Comparison of ENCODE assay signal across 27 cellular contexts in genomic region chr1:39779821-39780220, GRCh38. TPM values are rescaled to one million over a fixed set of nuclear protein-coding genes. Genes with fewer than 3 reads are reported as not detected.
"Had no signal": no experiment of that assay in that cellular context is flagged by ENCODE, and none has a peak within 500 bp of the region (broad histone marks: within the 10 kb centered on the region; RNA-seq: fewer than 3 reads in every experiment).

No MANE protein-coding gene starts in this region.

- H3K4me1 ChIP-seq: ascending aorta, breast epithelium, esophagus muscularis mucosa, foreskin keratinocyte, gastrocnemius medialis had no signal

- H3K27me3 ChIP-seq: ascending aorta, breast epithelium, dorsolateral prefrontal cortex, gastrocnemius medialis had no signal

- DNase-seq: activated B cell treated with CpG ODN at 0.5 μM for 24 hours; activated CD4-positive, alpha-beta T cell treated with anti-CD3 and anti-CD28 coated beads for 48 hours; activated CD4-positive, alpha-beta T cell treated with anti-CD3 and anti-CD28 coated beads, Interleukin-2, amount 50 U/mL, for 1 hour; activated CD4-positive, alpha-beta T cell treated with anti-CD3 and anti-CD28 coated beads, Interleukin-2, amount 50 U/mL, for 48 hours; activated CD8-positive, alpha-beta memory T cell treated with anti-CD3 and anti-CD28 coated beads for 24 hours; activated CD8-positive, alpha-beta T cell treated with anti-CD3 and anti-CD28 coated beads for 36 hours; activated gamma-delta T cell; activated naive CD4-positive, alpha-beta T cell; activated naive CD4-positive, alpha-beta T cell treated with anti-CD3 and anti-CD28 coated beads, Interleukin-2, amount 10 ng/mL, durations not matched to agents 7 days and 5 days; activated naive CD8-positive, alpha-beta T cell treated with anti-CD3 and anti-CD28 coated beads, Interleukin-2, amount 10 ng/mL, durations not matched to agents 7 days and 5 days; activated T-cell treated with anti-CD3 and anti-CD28 coated beads, Interleukin-2, amount 50 U/mL, for 4 hours; dorsolateral prefrontal cortex; effector memory CD4-positive, alpha-beta T cell; foreskin keratinocyte; gastrocnemius medialis; T-helper 1 cell; T-helper 17 cell; T1000; WERI-Rb-1 had no signal

- H3K27ac ChIP-seq: ascending aorta, breast epithelium, cardiac muscle cell, coronary artery, dorsolateral prefrontal cortex, esophagus muscularis mucosa, foreskin keratinocyte, gastrocnemius medialis, WERI-Rb-1 had no signal

- H3K4me3 ChIP-seq: ascending aorta, breast epithelium, cardiac muscle cell, coronary artery, dorsolateral prefrontal cortex, esophagus muscularis mucosa, gastrocnemius medialis had no signal

- H3K9me3 ChIP-seq: ascending aorta, breast epithelium, esophagus muscularis mucosa, gastrocnemius medialis had no signal

- H3K36me3 ChIP-seq: ascending aorta, breast epithelium, cardiac muscle cell, esophagus muscularis mucosa, gastrocnemius medialis, WERI-Rb-1 had no signal

- ATAC-seq: activated CD4-positive, CD25-positive, alpha-beta regulatory T cell treated with anti-CD3 and anti-CD28 coated beads, Interleukin-2, amount 50 U/mL, for 24 hours; activated CD8-positive, alpha-beta T cell treated with anti-CD3 and anti-CD28 coated beads for 36 hours; activated naive CD4-positive, alpha-beta T cell treated with anti-CD3 and anti-CD28 coated beads, Interleukin-2, amount 50 U/mL, for 72 hours; activated T-cell treated with anti-CD3 and anti-CD28 coated beads, Interleukin-2, amount 50 U/mL, for 4 hours; activated T-helper 17 cell treated with anti-CD3 and anti-CD28 coated beads, Interleukin-2, amount 50 U/mL, for 72 hours; foreskin keratinocyte; gastrocnemius medialis; T-helper 17 cell had no signal

RNA-seq across cellular contexts. Expression of gene OXCT2, which starts 8.7 kb away (rescaled TPM):
- total RNA-seq: ascending aorta had no signal
- polyA plus RNA-seq: cardiac muscle cell had no signal

RNA-seq across cellular contexts. Expression of gene BMP8B, which starts 8.8 kb away (rescaled TPM):
- total RNA-seq: ascending aorta, cardiac muscle cell had no signal
